9 cellular contexts compared by ENCODE assay signal in the genomic region with DNA sequence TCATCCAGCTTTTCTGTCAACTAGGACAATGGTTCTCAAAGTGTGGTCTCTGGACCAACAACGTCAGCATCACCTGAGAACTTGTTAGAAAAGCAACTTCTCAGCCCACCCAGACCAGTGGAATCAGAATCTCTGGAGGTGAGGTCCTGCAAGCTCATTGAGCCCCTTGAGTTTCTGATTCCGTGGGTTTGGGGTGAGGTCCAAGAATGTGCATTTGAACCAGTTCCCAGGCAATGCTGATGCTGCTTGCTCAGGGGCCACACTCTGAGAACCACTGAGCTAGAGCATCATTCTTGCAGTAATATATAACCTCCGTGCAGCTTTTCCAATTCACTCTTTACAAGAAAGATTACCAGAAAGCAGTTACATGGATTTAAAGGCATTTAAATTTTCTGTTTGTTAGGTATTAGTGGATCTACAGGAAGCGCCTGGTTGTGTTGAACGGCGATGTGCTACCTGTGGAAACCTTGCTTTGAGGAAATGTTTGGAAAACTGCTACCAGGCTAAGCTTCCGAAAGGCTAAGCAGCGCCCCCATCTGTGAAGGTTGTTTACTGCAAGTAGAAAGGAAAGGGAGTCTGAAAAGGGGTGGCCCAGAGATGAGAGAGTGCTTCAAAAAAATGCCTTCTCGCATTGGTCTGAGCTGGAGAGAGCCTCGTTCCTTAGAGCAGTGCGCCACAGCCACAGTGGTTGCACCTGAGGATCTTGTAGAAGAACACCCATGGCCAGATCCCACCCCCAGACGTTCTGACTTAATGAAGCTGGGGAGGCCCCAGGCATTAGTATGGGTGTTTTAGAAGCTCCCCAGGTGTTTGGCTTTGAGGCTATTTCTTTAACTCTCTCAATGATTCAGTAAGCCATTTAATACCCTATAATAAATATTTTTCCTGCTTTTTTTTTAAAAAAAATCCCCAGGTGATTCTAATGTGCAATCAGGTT. TPM values are rescaled to one million over a fixed set of nuclear protein-coding genes. Genes with fewer than 3 reads are reported as not detected.
A peak's percentile ranks its signal among the peaks of the same experiment; 100 is the strongest.
DNase-seq lines count a peak whose midpoint lies in the region; ATAC-seq and TF ChIP-seq lines count a peak whose summit lies in the region.
"Had no signal": no experiment of that assay in that cellular context is flagged by ENCODE, and none has a peak within 500 bp of the region (broad histone marks: within the 10 kb centered on the region; RNA-seq: fewer than 3 reads in every experiment).

No MANE protein-coding gene starts in this region.

- peaks cover 25% of the 10 kb centered on the region for H3K36me3 Mint-ChIP-seq in CD8-positive, alpha-beta T cell

- no peak for TF ChIP-seq EP300 in stomach (IDR thresholded peaks at IDR 0.05)

- H3K4me2 ChIP-seq in GM23248 (ENCODE audit: unreplicated experiment) = no peak overlapping the region
- no peak overlapping the region for H3K4me2 ChIP-seq in PC-3 (ENCODE audit: low read length)

- no peaks in the 10 kb centered on the region for H3K9me3 Mint-ChIP-seq in CD8-positive, alpha-beta T cell

- no peaks in the 10 kb centered on the region for H3K27me3 ChIP-seq in CD8-positive, alpha-beta T cell (ENCODE audit: insufficient read depth, low read length)
- no peaks in the 10 kb centered on the region for H3K27me3 ChIP-seq in GM23248 (replicated peaks; ENCODE audit: insufficient read depth)
- H3K27me3 ChIP-seq in PC-3 (ENCODE audit: low read length) = no peaks in the 10 kb centered on the region
- no peaks in the 10 kb centered on the region for H3K27me3 ChIP-seq in stomach

- no peaks in the 10 kb centered on the region for H3K27me3 Mint-ChIP-seq in CD8-positive, alpha-beta T cell (ENCODE audit: low read depth)

- peak; percentile 64 for TF ChIP-seq CTCF in CD8-positive, alpha-beta T cell (IDR thresholded peaks at IDR 0.05)
- TF ChIP-seq CTCF in PC-3 (conservative IDR thresholded peaks at IDR 0.05; ENCODE audit: low read depth, low read length) (peak; percentile 90), astrocyte of the spinal cord (IDR thresholded peaks at IDR 0.05; ENCODE audit: low read depth, low read length) (peak; percentile 71), stomach (IDR thresholded peaks at IDR 0.05) (peak in 5 of 7 experiments; percentile 54 to 79 (median 72))

- no TSS peak for BruUV-seq in PC-3 (replicated peaks; lab: Mats Ljungman, UMichigan)

- peaks cover 3% of the 10 kb centered on the region for H3K4me1 Mint-ChIP-seq in CD8-positive, alpha-beta T cell (ENCODE audit: low read depth)

- no peaks in the 10 kb centered on the region for H4K20me1 ChIP-seq in GM23248 (ENCODE audit: insufficient read depth)
- no peaks in the 10 kb centered on the region for H4K20me1 ChIP-seq in PC-3 (ENCODE audit: low read length)

- H3K4me3 Mint-ChIP-seq in CD8-positive, alpha-beta T cell = no peak overlapping the region

- CTCF ChIA-PET in CD8-positive, alpha-beta T cell (lab: Charles Lee) = interaction anchor here (0.7 to 11.7 kb wide), 14 partner anchors 9 to 292 kb away, joined by 3 to 109 read pairs (median 4); no protein-coding TSS in a partner anchor
- CTCF ChIA-PET in PC-3 (lab: Charles Lee) = interaction anchor here (1.1 kb wide), 1 partner anchor 114 kb away, joined by 3 read pairs; no protein-coding TSS in a partner anchor

- H3K27ac ChIP-seq in CD8-positive, alpha-beta T cell (ENCODE audit: low read depth, low read length) = no peak overlapping the region
- H3K27ac ChIP-seq in GM23248 (no peak overlapping the region), PC-3 (ENCODE audit: low read length) (no peak overlapping the region), stomach (peak overlapping the region in 1 of 5 donors; percentile 14)

- H3K9ac ChIP-seq in GM23248 = no peak overlapping the region
- H3K9ac ChIP-seq in PC-3 (ENCODE audit: low read length) = no peak overlapping the region

- intact Hi-C loops in CD8-positive, alpha-beta T cell (cut with DNase I, micrococcal nuclease) = loop anchor here in 1 of 2 experiments (10.0 kb wide), 1 partner anchor 57 kb away; no protein-coding TSS in a partner anchor
- intact Hi-C loops in PC-3 (cut with micrococcal nuclease) (loop anchor here (1.0 to 10.0 kb wide), 2 partner anchors 114 to 267 kb away; no protein-coding TSS in a partner anchor), stomach (cut with DNase I; ENCODE audit: low total_unique reads) (no loop called here)

- in situ Hi-C loops in GM23248 (cut with MboI) = loop anchor here (5.0 to 10.0 kb wide), 2 partner anchors 114 to 267 kb away; no protein-coding TSS in a partner anchor
- in situ Hi-C loops in astrocyte of the spinal cord (cut with HindIII; ENCODE audit: low sequenced_read_pairs) = no loop called here

- H3K79me2 ChIP-seq in GM23248 (ENCODE audit: insufficient read depth) (no peaks in the 10 kb centered on the region), PC-3 (ENCODE audit: low read length) (no peaks in the 10 kb centered on the region)

- H3K4me3 ChIP-seq in CD8-positive, alpha-beta T cell (ENCODE audit: low read depth, low read length) = no peak overlapping the region
- H3K4me3 ChIP-seq in GM23248 (no peak overlapping the region), PC-3 (ENCODE audit: low read length) (no peak overlapping the region), astrocyte of the spinal cord (ENCODE audit: low read depth, low read length) (no peak overlapping the region), stomach (no peak overlapping the region)

- H3K27ac Mint-ChIP-seq in CD8-positive, alpha-beta T cell = no peak overlapping the region

- peaks cover 17% of the 10 kb centered on the region for H3F3A ChIP-seq in GM23248 (ENCODE audit: insufficient read depth)
- peaks cover 16% of the 10 kb centered on the region for H3F3A ChIP-seq in PC-3 (ENCODE audit: low read length, unreplicated experiment)

- POLR2A ChIA-PET in CD8-positive, alpha-beta T cell (lab: Charles Lee) = interaction anchor here (0.6 kb wide), 1 partner anchor 790 kb away, joined by 3 read pairs; no protein-coding TSS in a partner anchor
- POLR2A ChIA-PET in PC-3 (lab: Charles Lee; ENCODE audit: unreplicated experiment) = interaction anchor here (0.6 to 1.0 kb wide), 2 partner anchors 83 to 191 kb away, joined by 3 read pairs; partner anchors contain the start of gene ABHD2

- H2AFZ ChIP-seq in GM23248 (no peak overlapping the region), PC-3 (ENCODE audit: low read length) (no peak overlapping the region)

- peaks cover 7% of the 10 kb centered on the region for H3K36me3 ChIP-seq in CD8-positive, alpha-beta T cell (ENCODE audit: insufficient read depth, low read length)
- H3K36me3 ChIP-seq in GM23248 (ENCODE audit: low read depth) (no peaks in the 10 kb centered on the region), PC-3 (ENCODE audit: low read depth, low read length) (no peaks in the 10 kb centered on the region), stomach (peaks cover 6 to 66% (median 45%) of the 10 kb centered on the region in 4 donors)

- no peak for TF ChIP-seq POLR2A in stomach (IDR thresholded peaks at IDR 0.05)

- 71 to 72% methylated on average over 12 of the region's 12 CpGs for WGBS in GM23248 (ENCODE audit: low coverage in 1 of 2, low lambda C conversion rate in 2 of 2, missing lambda C conversion rate in 2 of 2), 2 experiments
- WGBS in stomach, 5 donors = 38 to 55% (median 45%) methylated on average over 12 of the region's 12 CpGs

- peak in 3 of 7 experiments; percentile 6 to 31 (median 23) for DNase-seq in CD8-positive, alpha-beta T cell
- DNase-seq in GM23248 = peak; percentile 58
- peak; percentile 77 for DNase-seq in PC-3
- DNase-seq in astrocyte of the spinal cord (ENCODE audit: low read depth, low spot score) = peak; percentile 48
- peak; percentile 83 for DNase-seq in islet precursor cell
- DNase-seq in stomach = peak; percentile 71
- DNase-seq in mesenteric fat pad (ENCODE audit: low spot score) = no peak
- no peak for DNase-seq in DMS153 (lab: John Stamatoyannopoulos, UW)

- no peak for ATAC-seq in CD8-positive, alpha-beta T cell
- no peak for ATAC-seq in PC-3

- H3K4me1 ChIP-seq in CD8-positive, alpha-beta T cell (ENCODE audit: insufficient read depth, low read length) = no peaks in the 10 kb centered on the region
- H3K4me1 ChIP-seq in GM23248 (ENCODE audit: insufficient read depth) (peaks cover 20% of the 10 kb centered on the region), PC-3 (ENCODE audit: insufficient read depth, low read length) (peaks cover 29% of the 10 kb centered on the region), stomach (peaks cover 17 to 47% (median 31%) of the 10 kb centered on the region in 4 donors)

- no peaks in the 10 kb centered on the region for H3K9me3 ChIP-seq in CD8-positive, alpha-beta T cell (ENCODE audit: low read length)
- H3K9me3 ChIP-seq in GM23248 (ENCODE audit: low read depth) (no peaks in the 10 kb centered on the region), PC-3 (ENCODE audit: low read length) (no peaks in the 10 kb centered on the region), stomach (no peaks in the 10 kb centered on the region)

- no peaks in the 10 kb centered on the region for H3K9me2 ChIP-seq in GM23248 (ENCODE audit: insufficient read depth)
- no peaks in the 10 kb centered on the region for H3K9me2 ChIP-seq in PC-3 (replicated peaks; ENCODE audit: low read length)

RNA-seq across cellular contexts. Expression of gene RLBP1, which starts 50.0 kb away (rescaled TPM):
- total RNA-seq in CD8-positive, alpha-beta T cell = not detected
- not detected in 2 replicates for total RNA-seq in GM23248 (2014; rRNA removed; shearing (Covaris generic))
- polyA plus RNA-seq in GM23248 (2016; fragmentation: Nextera tagmentation; extraction: Ambion mirVana) (not detected in 2 replicates), stomach (under 1 TPM in 1 of 3 donors, not detected in 2; 0.13 TPM)
- total RNA-seq in PC-3 (2014; rRNA removed) (not detected in 2 replicates), stomach (1 to 10 TPM in 1 of 5 donors, not detected in 4; 1.3 TPM), mesenteric fat pad (not detected)
- total RNA-seq: T-helper 1 cell treated with Interleukin-12 subunit alpha and Interleukin-12 subunit beta and Interleukin-4 antibody, amounts not matched to agents 30 ng/mL and 1 ng/mL, for 36 hours had no signal

Comparison
In these comparisons a context has a peak if more than half of its experiments do, and no peak if none do; other contexts are left out.
1. DNase-seq: peak in GM23248 (single experiment), PC-3 (single experiment), astrocyte of the spinal cord (single experiment), islet precursor cell (single experiment) and stomach (single experiment); none in mesenteric fat pad (single experiment) and DMS153 (single experiment).
2. Peak in every context shown above with its lines, with median percentiles within 50 percentile points of each other: CTCF ChIP-seq.